Comparison of ENCODE assay signal across 18 cellular contexts in genomic region chr17:39673335-39674081, GRCh38. TPM values are rescaled to one million over a fixed set of nuclear protein-coding genes. Genes with fewer than 3 reads are reported as not detected.
A peak's percentile ranks its signal among the peaks of the same experiment; 100 is the strongest.
DNase-seq lines count a peak whose midpoint lies in the region; ATAC-seq, FAIRE-seq and TF ChIP-seq lines count a peak whose summit lies in the region.
"Had no signal": no experiment of that assay in that cellular context is flagged by ENCODE, and none has a peak within 500 bp of the region (broad histone marks: within the 10 kb centered on the region; RNA-seq: fewer than 3 reads in every experiment).

No MANE protein-coding gene starts in this region.

- POLR2A ChIA-PET in K562 (lab: Yijun Ruan, JAX): interaction anchor here (0.7 to 1.0 kb wide), 2 partner anchors 20 to 40 kb away, joined by 3 to 4 read pairs; no protein-coding TSS in a partner anchor

- BruUV-seq in K562 (replicated peaks; lab: Mats Ljungman, UMichigan): no TSS peak

- H3K27me3 ChIP-seq in left ventricle myocardium inferior (ENCODE audit: low read depth): peaks cover 15% of the 10 kb centered on the region
- H3K27me3 ChIP-seq in K562 (ENCODE audit: control insufficient read depth in 2 of 2, insufficient read depth in 2 of 2, low read length in 2 of 2): no peaks in the 10 kb centered on the region
- peaks cover 0 to 19% (median 15%) of the 10 kb centered on the region in 3 experiments for H3K27me3 ChIP-seq in neuronal stem cell (ENCODE audit: control insufficient read depth in 3 of 3, insufficient read depth in 3 of 3, low read depth in 1 of 3, low read length in 3 of 3)
- H3K27me3 ChIP-seq in HAP-1 (ENCODE audit: low read depth): no peaks in the 10 kb centered on the region
- H3K27me3 ChIP-seq: MG63 had no signal

- no peaks in the 10 kb centered on the region; the same call in 1 of the 2 replicates for H4K20me1 ChIP-seq in K562 (replicated peaks; ENCODE audit: control insufficient read depth, insufficient read depth, low read length)

- in situ Hi-C loops in K562 (cut with MboI) (loop anchor here (5.0 kb wide), 1 partner anchor 51 kb away; no protein-coding TSS in a partner anchor), HAP-1 (cut with MboI; ENCODE audit: low sequenced_read_pairs) (no loop called here)

- H3K4me3 ChIP-seq in left ventricle myocardium inferior (no peak overlapping the region), K562 (no peak overlapping the region), neuronal stem cell (ENCODE audit: low read length in 2 of 2) (no peak overlapping the region), HAP-1 (no peak overlapping the region), foreskin fibroblast (ENCODE audit: low read depth in 1 of 2, low read length in 2 of 2) (no peak overlapping the region)
- H3K4me3 ChIP-seq: GM12878, GM23248, MG63 had no signal

- 54% methylated on average over 13 of the region's 13 CpGs for WGBS in K562 (ENCODE audit: insufficient coverage, low coverage, missing lambda C conversion rate)
- no CpG with 5 or more reads among the region's 13 CpGs for WGBS in neuronal stem cell (ENCODE audit: extremely low coverage in 2 of 2, insufficient read length in 2 of 2, insufficient replicate concordance in 1 of 2), 2 donors

- no peak for TF ChIP-seq POLR2A in K562 (conservative IDR thresholded peaks at IDR 0.05)

- no peaks in the 10 kb centered on the region for H3K79me1 ChIP-seq in neuronal stem cell (ENCODE audit: low read depth, low read length)

- H3K36me3 ChIP-seq in left ventricle myocardium inferior (no peaks in the 10 kb centered on the region), K562 (ENCODE audit: control insufficient read depth, insufficient read depth, low read length) (peaks cover 7% of the 10 kb centered on the region; the same call in 2 of the 3 replicates), neuronal stem cell (replicated peaks in 1 of 2; ENCODE audit: control insufficient read depth in 2 of 2, insufficient read depth in 2 of 2, low read length in 2 of 2) (peaks cover 4 to 8% of the 10 kb centered on the region in 2 donors), HAP-1 (replicated peaks) (no peaks in the 10 kb centered on the region)
- H3K36me3 ChIP-seq: MG63 had no signal

- FAIRE-seq in K562 (lab: Jason Lieb, UNC): no peak
- FAIRE-seq: GM12878 had no signal

- peak overlapping the region; percentile 27 for H3K18ac ChIP-seq in neuronal stem cell (ENCODE audit: low read length)

- CTCF ChIA-PET in K562 (lab: Yijun Ruan, JAX; ENCODE audit: low intra/inter-chr PET ratio): interaction anchor here (1.0 to 8.3 kb wide), 2 partner anchors 52 to 80 kb away, joined by 3 to 131 read pairs; no protein-coding TSS in a partner anchor

- H3K9me3 ChIP-seq in left ventricle myocardium inferior (replicated peaks) (no peaks in the 10 kb centered on the region), K562 (replicated peaks; ENCODE audit: control insufficient read depth, insufficient read depth, low read depth, low read length) (no peaks in the 10 kb centered on the region), neuronal stem cell (replicated peaks in 1 of 2; ENCODE audit: control insufficient read depth in 2 of 2, insufficient read depth in 1 of 2, low read depth in 1 of 2, low read length in 2 of 2) (no peaks in the 10 kb centered on the region), HAP-1 (no peaks in the 10 kb centered on the region)
- H3K9me3 ChIP-seq: MG63 had no signal

- H4K8ac ChIP-seq in neuronal stem cell (ENCODE audit: low read depth, low read length): no peak overlapping the region

- no peak overlapping the region for H3K14ac ChIP-seq in neuronal stem cell (ENCODE audit: low read length)

- H2AK5ac ChIP-seq in neuronal stem cell (ENCODE audit: low read depth, low read length): peak overlapping the region; percentile 60

- peaks cover 9% of the 10 kb centered on the region; the same call in 2 of the 3 replicates for H3K79me2 ChIP-seq in K562 (ENCODE audit: control insufficient read depth, insufficient read depth, low read length)

- H3K9me1 ChIP-seq in K562 (ENCODE audit: control insufficient read depth, insufficient read depth, low read length): no peaks in the 10 kb centered on the region

- H3K4ac ChIP-seq in neuronal stem cell (ENCODE audit: low read length): no peak overlapping the region

- H3K23ac ChIP-seq in neuronal stem cell (ENCODE audit: low read depth, low read length, poor library complexity): no peak overlapping the region

- DNase-seq in left ventricle myocardium inferior (no peak), left cardiac atrium (no peak), K562 (ENCODE audit: extremely low read depth in 1 of 4, low spot score in 3 of 4) (no peak), neuronal stem cell (ENCODE audit: low spot score) (no peak), HAP-1 (ENCODE audit: low spot score in 2 of 2) (no peak), foreskin fibroblast (no peak)
- DNase-seq: ACHN; CD4-positive, alpha-beta memory T cell; GDM1; GM23248; MG63; NCI-H1092; NCI-H2081 treated with DMSO at 0.1 percent for 48 hours; NCI-H510A; NCI-H82 had no signal

- ATAC-seq in left cardiac atrium (no peak), K562 (no peak), GM21381 (IDR thresholded peaks at IDR 0.05; ENCODE audit: unreplicated experiment) (no peak)
- ATAC-seq: GM12878 had no signal

- H3K9ac ChIP-seq in K562 (ENCODE audit: insufficient read depth in 1 of 2, low read depth in 2 of 2, low read length in 2 of 2) (peak overlapping the region in 1 of 2 experiments; percentile 49; a peak in 1 of 4 replicates), neuronal stem cell (ENCODE audit: low read depth, low read length, poor library complexity) (peak overlapping the region; percentile 24)
- H3K9ac ChIP-seq: GM23248, KMS-11 had no signal

- H3K4me1 ChIP-seq in left ventricle myocardium inferior: peaks cover 87% of the 10 kb centered on the region
- peaks cover 31 to 84% of the 10 kb centered on the region in 2 experiments; a peak in 4 of 5 replicates for H3K4me1 ChIP-seq in K562 (replicated peaks in 1 of 2; ENCODE audit: control insufficient read depth in 2 of 2, insufficient read depth in 2 of 2, low read length in 2 of 2)
- H3K4me1 ChIP-seq in neuronal stem cell (ENCODE audit: control insufficient read depth in 2 of 2, insufficient read depth in 1 of 2, low read depth in 1 of 2, low read length in 2 of 2): peaks cover 0 to 3% of the 10 kb centered on the region in 2 donors
- peaks cover 2% of the 10 kb centered on the region; the same call in 1 of the 2 replicates for H3K4me1 ChIP-seq in HAP-1

- TF ChIP-seq RAD21 in K562 (CRISPR knock-in tag; conservative IDR thresholded peaks at IDR 0.05 in 1 of 2, IDR thresholded peaks at IDR 0.05 in 1 of 2): no peak

- no peak overlapping the region for H2BK12ac ChIP-seq in neuronal stem cell (ENCODE audit: low read length)

- no peak overlapping the region for H3K4me2 ChIP-seq in K562 (ENCODE audit: insufficient read depth, low read length)
- H3K4me2 ChIP-seq in neuronal stem cell (ENCODE audit: insufficient read depth, low read length, poor library complexity, severe bottlenecking): no peak overlapping the region
- H3K4me2 ChIP-seq: KMS-11 had no signal

- H4K91ac ChIP-seq in neuronal stem cell (ENCODE audit: low read depth, low read length, poor library complexity): no peak overlapping the region

- H3K27ac ChIP-seq in left ventricle myocardium inferior (replicated peaks): peak overlapping the region; percentile 16
- no peak overlapping the region for H3K27ac ChIP-seq in K562 (ENCODE audit: extremely low read depth, low read depth, low read length)
- no peak overlapping the region for H3K27ac ChIP-seq in neuronal stem cell (replicated peaks; ENCODE audit: low read length)
- H3K27ac ChIP-seq: GM23248, KMS-11 had no signal

- H2BK5ac ChIP-seq in neuronal stem cell (ENCODE audit: low read length): no peak overlapping the region

- intact Hi-C loops in left ventricle myocardium inferior (cut with micrococcal nuclease) (no loop called here), left cardiac atrium (cut with DNase I) (loop anchor here in 1 of 2 donors (5.0 kb wide), 1 partner anchor 51 kb away; no protein-coding TSS in a partner anchor), K562 (cut with micrococcal nuclease) (loop anchor here (5.0 kb wide), 1 partner anchor 79 kb away; no protein-coding TSS in a partner anchor)

- no peak for TF ChIP-seq EP300 in K562 (IDR thresholded peaks at IDR 0.05; ENCODE audit: low read length)

- no peak overlapping the region for H2BK15ac ChIP-seq in neuronal stem cell (ENCODE audit: low read length)

- no peak overlapping the region for H2BK120ac ChIP-seq in neuronal stem cell (ENCODE audit: low read depth, low read length)

- TF ChIP-seq CTCF in left ventricle myocardium inferior (IDR thresholded peaks at IDR 0.05; ENCODE audit: borderline replicate concordance) (no peak), K562 (IDR thresholded peaks at IDR 0.05 in 2 of 3, conservative IDR thresholded peaks at IDR 0.05 in 1 of 3; ENCODE audit: insufficient read depth in 2 of 3, low read depth in 1 of 3, low read length in 3 of 3) (no peak), foreskin fibroblast (IDR thresholded peaks at IDR 0.05; ENCODE audit: low read depth, low read length) (no peak)

- no peak overlapping the region for H2AFZ ChIP-seq in K562 (ENCODE audit: low read depth, low read length)
- H2AFZ ChIP-seq in neuronal stem cell (ENCODE audit: low read length): no peak overlapping the region
- H2AFZ ChIP-seq: GM23248 had no signal

RNA-seq across cellular contexts. Expression of gene PNMT, which starts 5.3 kb away (rescaled TPM):
- total RNA-seq in left ventricle myocardium inferior: 7.6 TPM
- total RNA-seq in left cardiac atrium: 10 to 100 TPM in 1 of 2 donors, 1 to 10 TPM in 1; 9.7 to 11.2 TPM
- 0.81 and 8.9 TPM in 2 replicates for total RNA-seq in K562 (2011; cell fraction: chromatin; rRNA removed; ENCODE audit: low replicate concordance)
- 7.3 and 7.9 TPM in 2 replicates for total RNA-seq in K562 (2011; cell fraction: nucleolus; rRNA removed)
- total RNA-seq in K562 (2011; cell fraction: nucleoplasm; rRNA removed): 6.0 and 8.4 TPM in 2 replicates
- total RNA-seq in K562 (2014; rRNA removed): 15.8 and 18.1 TPM in 2 replicates
- total RNA-seq in K562 (2014; rRNA removed; fragmentation: Illumina TruSeq; extraction: Trizol): 2.0 and 3.0 TPM in 2 replicates
- total RNA-seq in K562 (2015; rRNA removed; fragmentation: Illumina TruSeq; extraction: Trizol): 9.0 and 9.6 TPM in 2 replicates
- 17.2 and 17.4 TPM in 2 replicates for total RNA-seq in K562 (2021)
- 3.3 and 5.8 TPM in 2 replicates for polyA plus RNA-seq in K562 (2011; rRNA removed)
- polyA plus RNA-seq in K562 (2011; cell fraction: cytosol; rRNA removed): 3.3 and 24.0 TPM in 2 replicates
- 8.7 and 33.8 TPM in 2 replicates for polyA plus RNA-seq in K562 (2011; cell fraction: nucleus; rRNA removed)
- 23.3 and 34.1 TPM in 2 replicates for polyA plus RNA-seq in K562 (2012)
- polyA plus RNA-seq in K562 (2014; fragmentation: Illumina TruSeq; extraction: Trizol): 3.1 and 9.3 TPM in 2 replicates
- polyA plus RNA-seq in K562 (2014; fragmentation: Nextera tagmentation; extraction: Ambion mirVana): 1 to 10 TPM in 1 of 2 experiments, under 1 TPM in 1; 0.55 to 1.5 TPM
- polyA plus RNA-seq in K562 (2014; rRNA removed): 17.8 and 20.0 TPM in 2 replicates
- 0.21 and 1.8 TPM in 2 replicates for polyA minus RNA-seq in K562 (2011; rRNA and poly(A)+ RNA removed)
- polyA minus RNA-seq in K562 (2011; cell fraction: cytosol; rRNA and poly(A)+ RNA removed): 1.5 and 6.7 TPM in 2 replicates
- 1.00 and 1.8 TPM in 2 replicates for polyA minus RNA-seq in K562 (2011; cell fraction: nucleus; rRNA and poly(A)+ RNA removed)
- 0.95 TPM for polyA plus RNA-seq in neuronal stem cell (2013, experiment 1 of 2)
- 1.0 TPM for polyA plus RNA-seq in neuronal stem cell (2013, experiment 2 of 2)
- total RNA-seq: GM12878, GM23248 had no signal
- polyA plus RNA-seq: CD4-positive, alpha-beta memory T cell; GM12878; GM23248 had no signal

RNA-seq across cellular contexts. Expression of gene TCAP, which starts 8.4 kb away (rescaled TPM):
- total RNA-seq in left ventricle myocardium inferior (5,825 TPM), left cardiac atrium (1,000 to 10,000 TPM; 1,910 to 2,797 TPM), K562 (2014; rRNA removed) (0.82 and 1.2 TPM in 2 replicates), K562 (2014; rRNA removed; fragmentation: Illumina TruSeq; extraction: Trizol) (0.29 and 0.33 TPM in 2 replicates), K562 (2015; rRNA removed; fragmentation: Illumina TruSeq; extraction: Trizol) (0.98 and 1.4 TPM in 2 replicates), K562 (2021) (1.1 and 1.4 TPM in 2 replicates)
- total RNA-seq in K562 (2011; cell fraction: chromatin; rRNA removed; ENCODE audit: low replicate concordance): 3.6 and 11.8 TPM in 2 replicates
- 6.8 and 7.2 TPM in 2 replicates for total RNA-seq in K562 (2011; cell fraction: nucleolus; rRNA removed)
- total RNA-seq in K562 (2011; cell fraction: nucleoplasm; rRNA removed): 5.1 and 6.0 TPM in 2 replicates
- polyA plus RNA-seq in K562 (2011; rRNA removed) (0.58 and 0.67 TPM in 2 replicates), K562 (2014; fragmentation: Illumina TruSeq; extraction: Trizol) (0.65 and 0.73 TPM in 2 replicates), K562 (2014; fragmentation: Nextera tagmentation; extraction: Ambion mirVana) (not detected), K562 (2014; rRNA removed) (0.86 and 1.4 TPM in 2 replicates)
- 0.34 and 0.92 TPM in 2 replicates for polyA plus RNA-seq in K562 (2011; cell fraction: cytosol; rRNA removed)
- polyA plus RNA-seq in K562 (2011; cell fraction: nucleus; rRNA removed): 3.7 and 7.7 TPM in 2 replicates
- polyA plus RNA-seq in K562 (2012): 1.4 and 3.2 TPM in 2 replicates
- polyA minus RNA-seq in K562 (2011; rRNA and poly(A)+ RNA removed): 0.33 and 0.53 TPM in 2 replicates
- polyA minus RNA-seq in K562 (2011; cell fraction: cytosol; rRNA and poly(A)+ RNA removed): not detected in 2 replicates
- 1.6 and 2.2 TPM in 2 replicates for polyA minus RNA-seq in K562 (2011; cell fraction: nucleus; rRNA and poly(A)+ RNA removed)
- polyA plus RNA-seq in neuronal stem cell (2013, experiment 1 of 2): 0.88 TPM
- 0.87 TPM for polyA plus RNA-seq in neuronal stem cell (2013, experiment 2 of 2)
- polyA plus RNA-seq: GM23248 had no signal

RNA-seq across cellular contexts. Expression of gene PGAP3, which starts 14.3 kb away (rescaled TPM):
- total RNA-seq in left ventricle myocardium inferior (10.7 TPM), left cardiac atrium (10 to 100 TPM in 1 of 2 donors, 1 to 10 TPM in 1; 9.7 to 18.1 TPM), K562 (2014; rRNA removed) (4.5 and 5.5 TPM in 2 replicates), K562 (2014; rRNA removed; fragmentation: Illumina TruSeq; extraction: Trizol) (2.1 and 4.0 TPM in 2 replicates), K562 (2015; rRNA removed; fragmentation: Illumina TruSeq; extraction: Trizol) (3.9 and 5.2 TPM in 2 replicates), K562 (2021) (7.5 and 9.4 TPM in 2 replicates)
- total RNA-seq in K562 (2011; cell fraction: chromatin; rRNA removed; ENCODE audit: low replicate concordance): 10.0 and 22.8 TPM in 2 replicates
- 19.2 and 22.0 TPM in 2 replicates for total RNA-seq in K562 (2011; cell fraction: nucleolus; rRNA removed)
- total RNA-seq in K562 (2011; cell fraction: nucleoplasm; rRNA removed): 14.4 and 20.3 TPM in 2 replicates
- polyA plus RNA-seq in K562 (2011; rRNA removed) (5.3 and 6.0 TPM in 2 replicates), K562 (2014; fragmentation: Illumina TruSeq; extraction: Trizol) (5.5 and 5.9 TPM in 2 replicates), K562 (2014; fragmentation: Nextera tagmentation; extraction: Ambion mirVana) (under 1 TPM; 0.38 to 0.76 TPM), K562 (2014; rRNA removed) (5.6 and 7.1 TPM in 2 replicates)
- 5.6 and 10.7 TPM in 2 replicates for polyA plus RNA-seq in K562 (2011; cell fraction: cytosol; rRNA removed)
- polyA plus RNA-seq in K562 (2011; cell fraction: nucleus; rRNA removed): 18.7 and 30.5 TPM in 2 replicates
- 8.4 and 12.5 TPM in 2 replicates for polyA plus RNA-seq in K562 (2012)
- 1.1 and 4.4 TPM in 2 replicates for polyA minus RNA-seq in K562 (2011; rRNA and poly(A)+ RNA removed)
- 2.8 and 8.3 TPM in 2 replicates for polyA minus RNA-seq in K562 (2011; cell fraction: cytosol; rRNA and poly(A)+ RNA removed)
- polyA minus RNA-seq in K562 (2011; cell fraction: nucleus; rRNA and poly(A)+ RNA removed): 2.0 and 4.3 TPM in 2 replicates
- polyA plus RNA-seq in neuronal stem cell (2013, experiment 1 of 2): 10.1 TPM
- 11.1 TPM for polyA plus RNA-seq in neuronal stem cell (2013, experiment 2 of 2)

RNA-seq across cellular contexts. Expression of gene ERBB2, which starts 26.4 kb away (rescaled TPM):
- 61.0 TPM for total RNA-seq in left ventricle myocardium inferior
- 10 to 100 TPM; 72.7 to 78.5 TPM for total RNA-seq in left cardiac atrium
- 14.2 and 27.1 TPM in 2 replicates for total RNA-seq in K562 (2011; cell fraction: chromatin; rRNA removed; ENCODE audit: low replicate concordance)
- total RNA-seq in K562 (2011; cell fraction: nucleolus; rRNA removed): 12.6 and 13.8 TPM in 2 replicates
- total RNA-seq in K562 (2011; cell fraction: nucleoplasm; rRNA removed): 12.0 and 14.7 TPM in 2 replicates
- 3.3 and 3.5 TPM in 2 replicates for total RNA-seq in K562 (2014; rRNA removed)
- total RNA-seq in K562 (2014; rRNA removed; fragmentation: Illumina TruSeq; extraction: Trizol): 2.7 and 2.8 TPM in 2 replicates
- total RNA-seq in K562 (2015; rRNA removed; fragmentation: Illumina TruSeq; extraction: Trizol): 2.5 and 3.2 TPM in 2 replicates
- 4.6 and 5.6 TPM in 2 replicates for total RNA-seq in K562 (2021)
- 3.2 and 4.7 TPM in 2 replicates for polyA plus RNA-seq in K562 (2011; rRNA removed)
- 2.6 and 5.3 TPM in 2 replicates for polyA plus RNA-seq in K562 (2011; cell fraction: cytosol; rRNA removed)
- polyA plus RNA-seq in K562 (2011; cell fraction: nucleus; rRNA removed): 9.1 and 15.6 TPM in 2 replicates
- polyA plus RNA-seq in K562 (2012): 3.2 and 6.6 TPM in 2 replicates
- 3.4 and 4.2 TPM in 2 replicates for polyA plus RNA-seq in K562 (2014; fragmentation: Illumina TruSeq; extraction: Trizol)
- polyA plus RNA-seq in K562 (2014; fragmentation: Nextera tagmentation; extraction: Ambion mirVana): under 1 TPM; 0.74 to 0.79 TPM
- polyA plus RNA-seq in K562 (2014; rRNA removed): 4.1 and 6.3 TPM in 2 replicates
- polyA minus RNA-seq in K562 (2011; rRNA and poly(A)+ RNA removed): 3.3 and 5.3 TPM in 2 replicates
- polyA minus RNA-seq in K562 (2011; cell fraction: cytosol; rRNA and poly(A)+ RNA removed): 2.5 TPM in 2 replicates
- polyA minus RNA-seq in K562 (2011; cell fraction: nucleus; rRNA and poly(A)+ RNA removed): 3.2 and 3.9 TPM in 2 replicates
- 69.2 TPM for polyA plus RNA-seq in neuronal stem cell (2013, experiment 1 of 2)
- polyA plus RNA-seq in neuronal stem cell (2013, experiment 2 of 2): 69.0 TPM

RNA-seq across cellular contexts. Expression of gene STARD3, which starts 36.6 kb away (rescaled TPM):
- total RNA-seq in left ventricle myocardium inferior (15.7 TPM), left cardiac atrium (10 to 100 TPM; 22.8 to 24.8 TPM), K562 (2014; rRNA removed) (41.1 and 46.0 TPM in 2 replicates), K562 (2014; rRNA removed; fragmentation: Illumina TruSeq; extraction: Trizol) (18.6 and 22.0 TPM in 2 replicates), K562 (2015; rRNA removed; fragmentation: Illumina TruSeq; extraction: Trizol) (31.6 and 32.1 TPM in 2 replicates), K562 (2021) (60.2 and 69.3 TPM in 2 replicates)
- 89.9 and 212 TPM in 2 replicates for total RNA-seq in K562 (2011; cell fraction: chromatin; rRNA removed; ENCODE audit: low replicate concordance)
- 162 and 190 TPM in 2 replicates for total RNA-seq in K562 (2011; cell fraction: nucleolus; rRNA removed)
- 132 TPM in 2 replicates for total RNA-seq in K562 (2011; cell fraction: nucleoplasm; rRNA removed)
- polyA plus RNA-seq in K562 (2011; rRNA removed) (64.4 and 64.9 TPM in 2 replicates), K562 (2014; fragmentation: Illumina TruSeq; extraction: Trizol) (51.1 and 62.4 TPM in 2 replicates), K562 (2014; fragmentation: Nextera tagmentation; extraction: Ambion mirVana) (1 to 10 TPM in 1 of 2 experiments, under 1 TPM in 1; 0.63 to 1.9 TPM), K562 (2014; rRNA removed) (79.9 and 87.0 TPM in 2 replicates)
- 45.8 and 114 TPM in 2 replicates for polyA plus RNA-seq in K562 (2011; cell fraction: cytosol; rRNA removed)
- 254 and 418 TPM in 2 replicates for polyA plus RNA-seq in K562 (2011; cell fraction: nucleus; rRNA removed)
- 58.5 and 83.7 TPM in 2 replicates for polyA plus RNA-seq in K562 (2012)
- 27.4 and 54.1 TPM in 2 replicates for polyA minus RNA-seq in K562 (2011; rRNA and poly(A)+ RNA removed)
- polyA minus RNA-seq in K562 (2011; cell fraction: cytosol; rRNA and poly(A)+ RNA removed): 25.1 and 39.6 TPM in 2 replicates
- 62.2 and 85.6 TPM in 2 replicates for polyA minus RNA-seq in K562 (2011; cell fraction: nucleus; rRNA and poly(A)+ RNA removed)
- 65.0 TPM for polyA plus RNA-seq in neuronal stem cell (2013, experiment 1 of 2)
- 70.1 TPM for polyA plus RNA-seq in neuronal stem cell (2013, experiment 2 of 2)

Comparison
In these comparisons a context has a peak if more than half of its experiments do, and no peak if none do; other contexts are left out.
1. RNA of gene TCAP, which starts 8.4 kb away (total RNA-seq): 5,825 TPM in left ventricle myocardium inferior (single experiment) and 1,910 to 2,797 TPM in left cardiac atrium; 0.29 to 11.8 TPM in K562; every median in the first group is over 100 times any median in the second.